Comparison of ENCODE assay signal across 8 cellular contexts in genomic region chr10:33337335-33337854, GRCh38. TPM values are rescaled to one million over a fixed set of nuclear protein-coding genes. Genes with fewer than 3 reads are reported as not detected.
DNase-seq lines count a peak whose midpoint lies in the region; ATAC-seq, FAIRE-seq and TF ChIP-seq lines count a peak whose summit lies in the region.
"Had no signal": no experiment of that assay in that cellular context is flagged by ENCODE, and none has a peak within 500 bp of the region (broad histone marks: within the 10 kb centered on the region; RNA-seq: fewer than 3 reads in every experiment).

No MANE protein-coding gene starts in this region.

- TF ChIP-seq CTCF in adrenal gland (IDR thresholded peaks at IDR 0.05) (peak in 3 of 6 experiments; percentile 9 to 42 (median 34)), stomach (IDR thresholded peaks at IDR 0.05) (no peak)

- peak overlapping the region; percentile 41 to 93 (median 83) for H3K27ac ChIP-seq in adrenal gland
- peak overlapping the region; percentile 86 to 93 (median 89) for H3K27ac ChIP-seq in stomach

- H3K36me3 Mint-ChIP-seq in stimulated activated naive B cell treated with anti-CD40 and anti-IgM and Interleukin-4, amounts not matched to agents 10 μg/mL and 1 μg/mL and 100 μg/mL, for 72 hours = no peaks in the 10 kb centered on the region

- no peak overlapping the region for H3K4me3 Mint-ChIP-seq in stimulated activated naive B cell treated with anti-CD40 and anti-IgM and Interleukin-4, amounts not matched to agents 10 μg/mL and 1 μg/mL and 100 μg/mL, for 72 hours

- H3K4me1 ChIP-seq in adrenal gland (replicated peaks in 1 of 2) (peaks cover 20 to 36% of the 10 kb centered on the region in 2 donors), iPS-15b (ENCODE audit: control insufficient read depth, insufficient read depth, low read length) (peaks cover 12% of the 10 kb centered on the region), stomach (peaks cover 9 to 66% (median 49%) of the 10 kb centered on the region in 4 donors)

- DNase-seq in HTR-8/SVneo (ENCODE audit: insufficient read length, low spot score) (peak; percentile 23), adrenal gland (peak; percentile 28 to 73 (median 38)), stomach (no peak), SW 1271 (lab: John Stamatoyannopoulos, UW) (no peak)
- DNase-seq in stimulated activated naive B cell treated with anti-CD40 and anti-IgM and Interleukin-4, amounts not matched to agents 10 μg/mL and 1 μg/mL and 100 μg/mL, for 72 hours = no peak

- H3K36me3 ChIP-seq in adrenal gland (replicated peaks in 1 of 2) (no peaks in the 10 kb centered on the region), iPS-15b (ENCODE audit: control insufficient read depth, insufficient read depth, low read length) (no peaks in the 10 kb centered on the region), stomach (no peaks in the 10 kb centered on the region)

- peaks cover 12 to 26% of the 10 kb centered on the region in 2 donors for H3K4me1 Mint-ChIP-seq in stimulated activated naive B cell treated with anti-CD40 and anti-IgM and Interleukin-4, amounts not matched to agents 10 μg/mL and 1 μg/mL and 100 μg/mL, for 72 hours

- 8 to 21% (median 12%) methylated on average over 7 to 8 of the region's 8 CpGs for WGBS in adrenal gland, 4 donors
- WGBS in stomach, 5 donors = 21 to 31% (median 30%) methylated on average over 8 of the region's 8 CpGs

- H3K9me3 Mint-ChIP-seq in stimulated activated naive B cell treated with anti-CD40 and anti-IgM and Interleukin-4, amounts not matched to agents 10 μg/mL and 1 μg/mL and 100 μg/mL, for 72 hours = no peaks in the 10 kb centered on the region

- peak; percentile 70 for FAIRE-seq in HTR-8/SVneo (lab: Jason Lieb, UNC)

- no peak for ATAC-seq in stimulated activated naive B cell treated with anti-CD40 and anti-IgM and Interleukin-4, amounts not matched to agents 10 μg/mL and 1 μg/mL and 100 μg/mL, for 72 hours (replicated peaks)
- ATAC-seq in HG02798 (IDR thresholded peaks at IDR 0.05; ENCODE audit: poor library complexity, unreplicated experiment) = no peak

- H3K27me3 Mint-ChIP-seq in stimulated activated naive B cell treated with anti-CD40 and anti-IgM and Interleukin-4, amounts not matched to agents 10 μg/mL and 1 μg/mL and 100 μg/mL, for 72 hours = peaks cover 47 to 60% of the 10 kb centered on the region in 2 donors

- H3K4me3 ChIP-seq in adrenal gland (peak overlapping the region in 1 of 4 donors; percentile 78), iPS-15b (ENCODE audit: low read depth, low read length) (peak overlapping the region; percentile 83), stomach (peak overlapping the region; percentile 70 to 75 (median 72))
- H3K4me3 ChIP-seq: mucosa of descending colon had no signal

- TF ChIP-seq POLR2A in adrenal gland (IDR thresholded peaks at IDR 0.05) (no peak), stomach (IDR thresholded peaks at IDR 0.05) (no peak)

- no peak overlapping the region for H3K9ac ChIP-seq in iPS-15b (ENCODE audit: low read depth, low read length)

- no peak for TF ChIP-seq EP300 in stomach (IDR thresholded peaks at IDR 0.05)

- no peaks in the 10 kb centered on the region for H3K9me3 ChIP-seq in adrenal gland (replicated peaks in 1 of 3)
- H3K9me3 ChIP-seq in iPS-15b (ENCODE audit: control insufficient read depth, insufficient read depth, low read length) = no peaks in the 10 kb centered on the region
- H3K9me3 ChIP-seq in stomach = no peaks in the 10 kb centered on the region
- H3K9me3 ChIP-seq: mucosa of descending colon had no signal

- H3K27me3 ChIP-seq in adrenal gland = no peaks in the 10 kb centered on the region
- H3K27me3 ChIP-seq in iPS-15b (ENCODE audit: control insufficient read depth, insufficient read depth, low read length) = peaks cover 48% of the 10 kb centered on the region
- H3K27me3 ChIP-seq in stomach = peaks cover 0 to 25% (median 16%) of the 10 kb centered on the region in 3 donors

- H3K27ac Mint-ChIP-seq in stimulated activated naive B cell treated with anti-CD40 and anti-IgM and Interleukin-4, amounts not matched to agents 10 μg/mL and 1 μg/mL and 100 μg/mL, for 72 hours = no peak overlapping the region

- intact Hi-C loops in adrenal gland (cut with DNase I) (loop anchor here (10.0 kb wide), 2 partner anchors 527 to 1297 kb away; no protein-coding TSS in a partner anchor), stomach (cut with DNase I; ENCODE audit: low total_unique reads) (loop anchor here (10.0 kb wide), 1 partner anchor 143 kb away; no protein-coding TSS in a partner anchor)

RNA-seq across cellular contexts. Expression of gene NRP1, which starts 2.9 kb away (rescaled TPM):
- total RNA-seq in adrenal gland (100 to 1,000 TPM in 4 of 8 donors, 10 to 100 TPM in 4; 56.3 to 151 (median 115) TPM), stomach (10 to 100 TPM in 4 of 5 donors, 1 to 10 TPM in 1; 7.2 to 94.7 (median 21.0) TPM)
- polyA plus RNA-seq in adrenal gland (10 to 100 TPM; 20.2 to 55.8 (median 27.9) TPM), stomach (1 to 10 TPM; 4.6 to 6.1 (median 5.3) TPM)

Comparison
In these comparisons a context has a peak if more than half of its experiments do, and no peak if none do; other contexts are left out.
1. DNase-seq: peak in HTR-8/SVneo (single experiment) and adrenal gland (7 of 7); none in stomach (single experiment), stimulated activated naive B cell treated with anti-CD40 and anti-IgM and Interleukin-4, amounts not matched to agents 10 μg/mL and 1 μg/mL and 100 μg/mL, for 72 hours (single experiment) and SW 1271 (0 of 2).